Comparison of ENCODE assay signal across 17 cellular contexts in genomic region chr12:75011120-75011519, GRCh38.
DNase-seq lines count a peak whose midpoint lies in the region; ATAC-seq, FAIRE-seq and TF ChIP-seq lines count a peak whose summit lies in the region.
"Had no signal": no experiment of that assay in that cellular context is flagged by ENCODE, and none has a peak within 500 bp of the region (broad histone marks: within the 10 kb centered on the region; RNA-seq: fewer than 3 reads in every experiment).

No MANE protein-coding gene starts in this region.

- no peak overlapping the region for H3K4me2 ChIP-seq in mesendoderm (ENCODE audit: low read length)

- no peaks in the 10 kb centered on the region for H3K36me3 Mint-ChIP-seq in activated CD8-positive, alpha-beta memory T cell treated with anti-CD3 and anti-CD28 coated beads, Interleukin-2, amount 10 ng/mL, durations not matched to agents 7 days and 5 days
- H3K36me3 Mint-ChIP-seq: CD8-positive, alpha-beta T cell; stimulated activated memory B cell treated with anti-CD40 and anti-IgM and Interleukin-4, amounts not matched to agents 10 μg/mL and 1 μg/mL and 100 μg/mL, for 72 hours had no signal

- TF ChIP-seq CTCF in bronchial epithelial cell (IDR thresholded peaks at IDR 0.05; ENCODE audit: insufficient read depth, low read length, severe bottlenecking): no peak

- H3K27ac Mint-ChIP-seq in activated CD8-positive, alpha-beta memory T cell treated with anti-CD3 and anti-CD28 coated beads, Interleukin-2, amount 10 ng/mL, durations not matched to agents 7 days and 5 days: no peak overlapping the region
- H3K27ac Mint-ChIP-seq: CD8-positive, alpha-beta T cell; H9; stimulated activated memory B cell treated with anti-CD40 and anti-IgM and Interleukin-4, amounts not matched to agents 10 μg/mL and 1 μg/mL and 100 μg/mL, for 72 hours had no signal

- H3K56ac ChIP-seq in mesendoderm (ENCODE audit: low read length): no peak overlapping the region

- H2AK5ac ChIP-seq in mesendoderm (ENCODE audit: low read length): no peak overlapping the region

- H3K27me3 Mint-ChIP-seq in activated CD8-positive, alpha-beta memory T cell treated with anti-CD3 and anti-CD28 coated beads, Interleukin-2, amount 10 ng/mL, durations not matched to agents 7 days and 5 days: no peaks in the 10 kb centered on the region
- H3K27me3 Mint-ChIP-seq: stimulated activated memory B cell treated with anti-CD40 and anti-IgM and Interleukin-4, amounts not matched to agents 10 μg/mL and 1 μg/mL and 100 μg/mL, for 72 hours had no signal

- no peak overlapping the region for H3K9ac ChIP-seq in mesendoderm (ENCODE audit: low read length)

- CTCF ChIA-PET in activated CD8-positive, alpha-beta memory T cell treated with anti-CD3 and anti-CD28 coated beads, Interleukin-2, amount 10 ng/mL, durations not matched to agents 7 days and 5 days (lab: Charles Lee): no interaction called here

- H3K9me3 ChIP-seq in MG63: no peaks in the 10 kb centered on the region; the same call in none of the 2 replicates

- H2BK15ac ChIP-seq in mesendoderm (replicated peaks; ENCODE audit: low read depth): no peak overlapping the region

- peak; percentile 58 for ATAC-seq in activated CD8-positive, alpha-beta memory T cell treated with anti-CD3 and anti-CD28 coated beads, Interleukin-2, amount 10 ng/mL, durations not matched to agents 7 days and 5 days
- ATAC-seq: CD8-positive, alpha-beta T cell; stimulated activated memory B cell treated with anti-CD40 and anti-IgM and Interleukin-4, amounts not matched to agents 10 μg/mL and 1 μg/mL and 100 μg/mL, for 72 hours had no signal

- H4K8ac ChIP-seq in mesendoderm (ENCODE audit: low read depth, low read length): no peak overlapping the region

- H3K79me1 ChIP-seq in mesendoderm (ENCODE audit: low read length): no peaks in the 10 kb centered on the region

- no peaks in the 10 kb centered on the region for H3K4me1 ChIP-seq in mesendoderm (ENCODE audit: control insufficient read depth, low read depth, low read length)

- no peaks in the 10 kb centered on the region for H3K27me3 ChIP-seq in MG63
- no peaks in the 10 kb centered on the region for H3K27me3 ChIP-seq in bronchial epithelial cell (ENCODE audit: control insufficient read depth, insufficient read depth, low read length)
- no peaks in the 10 kb centered on the region for H3K27me3 ChIP-seq in mesendoderm (ENCODE audit: insufficient read depth, low read length, poor library complexity)

- H2BK120ac ChIP-seq in mesendoderm (ENCODE audit: low read depth, low read length): no peak overlapping the region

- no peak for FAIRE-seq in bronchial epithelial cell (lab: Jason Lieb, UNC)
- FAIRE-seq: endothelial cell of umbilical vein had no signal

- no peak overlapping the region for H3K27ac ChIP-seq in mesendoderm (ENCODE audit: low read depth, low read length)

- H3K36me3 ChIP-seq in MG63: no peaks in the 10 kb centered on the region
- H3K36me3 ChIP-seq in bronchial epithelial cell (ENCODE audit: control insufficient read depth, insufficient read depth, low read length): no peaks in the 10 kb centered on the region
- no peaks in the 10 kb centered on the region for H3K36me3 ChIP-seq in mesendoderm (ENCODE audit: control insufficient read depth, insufficient read depth, low read length)

- no peak overlapping the region for H3K18ac ChIP-seq in mesendoderm (ENCODE audit: low read length)

- no peak overlapping the region for H3K4me3 Mint-ChIP-seq in activated CD8-positive, alpha-beta memory T cell treated with anti-CD3 and anti-CD28 coated beads, Interleukin-2, amount 10 ng/mL, durations not matched to agents 7 days and 5 days
- H3K4me3 Mint-ChIP-seq: CD8-positive, alpha-beta T cell; H9; stimulated activated memory B cell treated with anti-CD40 and anti-IgM and Interleukin-4, amounts not matched to agents 10 μg/mL and 1 μg/mL and 100 μg/mL, for 72 hours had no signal

- H3K4ac ChIP-seq in mesendoderm (ENCODE audit: low read depth, low read length): no peak overlapping the region

- H3K23ac ChIP-seq in mesendoderm (ENCODE audit: low read length): no peak overlapping the region

- no peaks in the 10 kb centered on the region for H3K79me2 ChIP-seq in mesendoderm (ENCODE audit: control insufficient read depth, insufficient read depth, low read length)

- no CpG with 5 or more reads among the region's 4 CpGs for WGBS in mesendoderm (ENCODE audit: extremely low coverage, insufficient coverage, low lambda C conversion rate)

- H2BK5ac ChIP-seq in mesendoderm (ENCODE audit: low read length): no peak overlapping the region

- H3K4me3 ChIP-seq in MG63 (no peak overlapping the region), bronchial epithelial cell (ENCODE audit: low read depth, low read length) (no peak overlapping the region), mesendoderm (ENCODE audit: low read length) (no peak overlapping the region)

- H4K5ac ChIP-seq in mesendoderm (ENCODE audit: low read length): no peak overlapping the region

- H3K4me1 Mint-ChIP-seq in activated CD8-positive, alpha-beta memory T cell treated with anti-CD3 and anti-CD28 coated beads, Interleukin-2, amount 10 ng/mL, durations not matched to agents 7 days and 5 days: peaks cover 1% of the 10 kb centered on the region
- H3K4me1 Mint-ChIP-seq: H9; stimulated activated memory B cell treated with anti-CD40 and anti-IgM and Interleukin-4, amounts not matched to agents 10 μg/mL and 1 μg/mL and 100 μg/mL, for 72 hours had no signal

- H3K9me3 Mint-ChIP-seq in activated CD8-positive, alpha-beta memory T cell treated with anti-CD3 and anti-CD28 coated beads, Interleukin-2, amount 10 ng/mL, durations not matched to agents 7 days and 5 days (ENCODE audit: low read depth): peaks cover 2% of the 10 kb centered on the region
- H3K9me3 Mint-ChIP-seq: stimulated activated memory B cell treated with anti-CD40 and anti-IgM and Interleukin-4, amounts not matched to agents 10 μg/mL and 1 μg/mL and 100 μg/mL, for 72 hours had no signal

- peak; percentile 45 for DNase-seq in activated CD8-positive, alpha-beta memory T cell treated with anti-CD3 and anti-CD28 coated beads, Interleukin-2, amount 10 ng/mL, durations not matched to agents 7 days and 5 days
- no peak for DNase-seq in activated CD8-positive, alpha-beta memory T cell treated with anti-CD3 and anti-CD28 coated beads, Interleukin-2, amount 50 U/mL, for 4 hours
- DNase-seq in MG63: peak; percentile 11
- peak; percentile 38 for DNase-seq in bronchial epithelial cell (ENCODE audit: low read depth)
- DNase-seq in retina: peak; percentile 35
- DNase-seq in islet precursor cell: no peak
- DNase-seq in HuH-7.5 (ENCODE audit: low spot score): no peak
- DNase-seq in mesendoderm: no peak
- DNase-seq: activated T-cell treated with anti-CD3 and anti-CD28 coated beads, Interleukin-2, amount 50 U/mL, for 1 hour; amniotic stem cell; CD8-positive, alpha-beta T cell; GDM1; H9; midbrain; T-helper 9 cell had no signal

Comparison
In these comparisons a context has a peak if more than half of its experiments do, and no peak if none do; other contexts are left out.
1. DNase-seq: peak in activated CD8-positive, alpha-beta memory T cell treated with anti-CD3 and anti-CD28 coated beads, Interleukin-2, amount 10 ng/mL, durations not matched to agents 7 days and 5 days (single experiment), MG63 (single experiment), bronchial epithelial cell (single experiment) and retina (single experiment); none in activated CD8-positive, alpha-beta memory T cell treated with anti-CD3 and anti-CD28 coated beads, Interleukin-2, amount 50 U/mL, for 4 hours (single experiment), islet precursor cell (single experiment), HuH-7.5 (single experiment) and mesendoderm (single experiment).